Comparison of ENCODE assay signal across 19 cellular contexts in the genomic region with DNA sequence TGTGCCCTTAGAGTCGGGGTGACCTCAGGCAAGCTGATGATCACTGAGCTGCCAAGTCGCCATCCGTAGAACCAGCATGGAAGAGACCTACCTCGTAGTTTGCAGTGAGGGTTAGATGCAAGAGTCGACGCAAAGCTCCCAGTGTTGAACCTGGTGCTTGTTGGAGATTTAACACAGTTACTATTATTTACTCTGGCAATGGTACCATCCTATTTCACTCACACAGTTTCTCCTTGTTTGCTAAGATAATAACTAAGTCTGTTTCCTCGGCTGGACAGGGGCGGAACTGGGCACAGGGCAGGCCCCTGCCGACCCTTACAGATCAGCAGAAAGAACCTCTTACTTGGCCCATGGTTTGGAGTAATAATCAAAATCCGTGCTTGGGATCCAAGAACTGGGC.
"Had no signal": no experiment of that assay in that cellular context is flagged by ENCODE, and none has a peak within 500 bp of the region (broad histone marks: within the 10 kb centered on the region; RNA-seq: fewer than 3 reads in every experiment).

No MANE protein-coding gene starts in this region.

- H3K27me3 ChIP-seq: body of pancreas, colonic mucosa, gastroesophageal sphincter, pancreas, tibial nerve had no signal

- H3K4me3 Mint-ChIP-seq: activated naive CD8-positive, alpha-beta T cell; immature natural killer cell; natural killer cell treated with Interleukin-12 subunit alpha and Interleukin-12 subunit beta and Interleukin-15 and Interleukin-18, amount 100 ng/mL, for 72 hours; T-helper 1 cell treated with Interleukin-12 subunit alpha and Interleukin-12 subunit beta and Interleukin-4 antibody, amounts not matched to agents 30 μg/mL and 1 μg/mL, for 36 hours had no signal

- DNase-seq: activated effector memory CD4-positive, alpha-beta T cell treated with Interleukin-2 at 50 U/mL for 16 hours; effector CD8-positive, alpha-beta T cell; immature natural killer cell; kidney; spleen; stimulated activated naive CD4-positive, alpha-beta T cell treated with Interleukin-2 at 50 U/mL for 16 hours; T-helper 9 cell had no signal

- H3K36me3 ChIP-seq: colonic mucosa, gastroesophageal sphincter, pancreas, spleen, tibial nerve, WERI-Rb-1 had no signal

- H3K27ac ChIP-seq: body of pancreas, colonic mucosa, gastroesophageal sphincter, pancreas, psoas muscle, spleen, tibial nerve, WERI-Rb-1 had no signal

- H3K27ac Mint-ChIP-seq: activated naive CD8-positive, alpha-beta T cell; immature natural killer cell; natural killer cell treated with Interleukin-12 subunit alpha and Interleukin-12 subunit beta and Interleukin-15 and Interleukin-18, amount 100 ng/mL, for 72 hours; T-helper 1 cell treated with Interleukin-12 subunit alpha and Interleukin-12 subunit beta and Interleukin-4 antibody, amounts not matched to agents 30 μg/mL and 1 μg/mL, for 36 hours had no signal

- H3K9me3 Mint-ChIP-seq: immature natural killer cell; natural killer cell treated with Interleukin-12 subunit alpha and Interleukin-12 subunit beta and Interleukin-15 and Interleukin-18, amount 100 ng/mL, for 72 hours; T-helper 1 cell treated with Interleukin-12 subunit alpha and Interleukin-12 subunit beta and Interleukin-4 antibody, amounts not matched to agents 30 μg/mL and 1 μg/mL, for 36 hours had no signal

- H3K9me3 ChIP-seq: body of pancreas, colonic mucosa, gastroesophageal sphincter, mucosa of descending colon, pancreas, psoas muscle, spleen, tibial nerve had no signal

- H3K4me1 ChIP-seq: psoas muscle had no signal

- ATAC-seq: activated CD4-positive, CD25-positive, alpha-beta regulatory T cell treated with anti-CD3 and anti-CD28 coated beads, Interleukin-2, amount 50 U/mL, for 24 hours; gastroesophageal sphincter; natural killer cell treated with Interleukin-12 subunit alpha and Interleukin-12 subunit beta and Interleukin-15 and Interleukin-18, amount 100 ng/mL, for 72 hours had no signal

- H3K4me3 ChIP-seq: body of pancreas, colonic mucosa, gastroesophageal sphincter, mucosa of descending colon, pancreas, psoas muscle, spleen, tibial nerve had no signal

- H3K36me3 Mint-ChIP-seq: activated naive CD8-positive, alpha-beta T cell; immature natural killer cell; natural killer cell treated with Interleukin-12 subunit alpha and Interleukin-12 subunit beta and Interleukin-15 and Interleukin-18, amount 100 ng/mL, for 72 hours had no signal

- H3K27me3 Mint-ChIP-seq: activated naive CD8-positive, alpha-beta T cell had no signal
